In genomic region chrX:153032397-153033118, GRCh38 we compare ENCODE assay signal across 8 cellular contexts. TPM values are rescaled to one million over a fixed set of nuclear protein-coding genes. Genes with fewer than 3 reads are reported as not detected.
DNase-seq lines count a peak whose midpoint lies in the region; ATAC-seq, FAIRE-seq and TF ChIP-seq lines count a peak whose summit lies in the region.

No MANE protein-coding gene starts in this region.

- H3K4me1 ChIP-seq in A549: no peaks in the 10 kb centered on the region
- no peaks in the 10 kb centered on the region for H3K4me1 ChIP-seq in muscle layer of colon (ENCODE audit: insufficient read depth, low read length)

- POLR2A ChIA-PET in A549 (lab: Yijun Ruan, JAX): no interaction called here

- peak overlapping the region; percentile 77 for H3K4me2 ChIP-seq in A549

- DNase-seq in A549 (ENCODE audit: low read depth in 1 of 2, low spot score in 1 of 2): peak; percentile 55 to 77
- DNase-seq in NCI-H748 treated with DMSO at 0.1 percent for 48 hours (lab: John Stamatoyannopoulos, UW): peak; percentile 21
- DNase-seq in activated CD8-positive, alpha-beta memory T cell treated with anti-CD3 and anti-CD28 coated beads, Interleukin-2, amount 50 U/mL, for 24 hours (ENCODE audit: extremely low read depth): peak; percentile 20
- no peak for DNase-seq in epithelial cell of proximal tubule (ENCODE audit: low read depth)
- DNase-seq in stimulated activated CD8-positive, alpha-beta memory T cell treated with anti-CD3 and anti-CD28 coated beads, Interleukin-7, amount 100 ng/mL, for 1 hour (ENCODE audit: low read depth in 2 of 2): peak; percentile 28 to 35

- WGBS in A549 (ENCODE audit: missing lambda C conversion rate): 59% methylated on average over 33 of the region's 64 CpGs

- peak; percentile 88 to 97 for TF ChIP-seq RAD21 in A549 (conservative IDR thresholded peaks at IDR 0.05 in 1 of 2, IDR thresholded peaks at IDR 0.05 in 1 of 2)

- H3K27me3 ChIP-seq in muscle layer of colon (ENCODE audit: control insufficient read depth in 1 of 2, insufficient read depth in 2 of 2, low read length in 2 of 2): peaks cover 0 to 18% of the 10 kb centered on the region in 2 donors

- H3K9me3 ChIP-seq in A549: no peaks in the 10 kb centered on the region; the same call in 2 of the 3 replicates
- no peaks in the 10 kb centered on the region for H3K9me3 ChIP-seq in muscle layer of colon (ENCODE audit: low read length)

- peak overlapping the region; percentile 34; the same call in 2 of the 3 replicates for H3K4me3 ChIP-seq in A549
- peak overlapping the region; percentile 46 for H3K4me3 ChIP-seq in epithelial cell of proximal tubule (ENCODE audit: low read depth, low read length)
- peak overlapping the region; percentile 31 to 52 for H3K4me3 ChIP-seq in muscle layer of colon (ENCODE audit: low read depth in 1 of 2, low read length in 2 of 2)

- TF ChIP-seq POLR2A in A549 (IDR thresholded peaks at IDR 0.05; ENCODE audit: low read length): no peak
- peak; percentile 56 for TF ChIP-seq POLR2A in GM18505 (IDR thresholded peaks at IDR 0.05; ENCODE audit: borderline replicate concordance, extremely low read depth, insufficient read depth, insufficient read length)

- CTCF ChIA-PET in A549 (lab: Yijun Ruan, JAX): interaction anchor here (0.7 to 3.4 kb wide), 53 partner anchors 10 to 915 kb away, joined by 3 to 32 read pairs (median 4); partner anchors contain the start of genes HAUS7 and TREX2

- peak; percentile 80 to 90 for ATAC-seq in A549
- ATAC-seq in GM18505 (IDR thresholded peaks at IDR 0.05; ENCODE audit: unreplicated experiment): peak; percentile 55
- peak; percentile 76 for ATAC-seq in HG03108 (IDR thresholded peaks at IDR 0.05; ENCODE audit: unreplicated experiment)

- no peak overlapping the region for H3K9ac ChIP-seq in muscle layer of colon (ENCODE audit: low read length)

- no peaks in the 10 kb centered on the region for H3K36me3 ChIP-seq in muscle layer of colon (ENCODE audit: insufficient read depth, low read length)

- TF ChIP-seq CTCF in A549 (IDR thresholded peaks at IDR 0.05): peak; percentile 80
- TF ChIP-seq CTCF in epithelial cell of proximal tubule (conservative IDR thresholded peaks at IDR 0.05; ENCODE audit: low read depth, low read length): peak; percentile 63

- H3K27ac ChIP-seq in A549 (peak overlapping the region in 1 of 2 experiments; percentile 44; a peak in 2 of 6 replicates), muscle layer of colon (ENCODE audit: low read depth, low read length) (no peak overlapping the region)

- no peak for FAIRE-seq in A549 (lab: Jason Lieb, UNC)

- TF ChIP-seq EP300 in A549 (IDR thresholded peaks at IDR 0.05): no peak

TF ChIP-seq in A549, 52 proteins besides CTCF, POLR2A, EP300 and RAD21:
- no peak for TF ChIP-seq JUN (IDR thresholded peaks at IDR 0.05)
- TF ChIP-seq SMC3 (IDR thresholded peaks at IDR 0.05): peak; percentile 89
- TF ChIP-seq ESRRA (IDR thresholded peaks at IDR 0.05; ENCODE audit: borderline replicate concordance, low read length): no peak

RNA-seq across cellular contexts. Expression of gene PNMA3, which starts 23.7 kb away (rescaled TPM):
- polyA plus RNA-seq in A549 (2011; rRNA removed): 0.08 and 0.11 TPM in 2 replicates
- 0.13 and 0.16 TPM in 2 replicates for polyA plus RNA-seq in A549 (2012; cell fraction: cytosol; rRNA removed)
- 0.62 and 0.77 TPM in 2 replicates for polyA plus RNA-seq in A549 (2012; cell fraction: nucleus; rRNA removed)
- 0.10 to 0.26 TPM (median 0.16 TPM) in 3 replicates for polyA plus RNA-seq in A549 (2017; fragmentation: RNase III; extraction: RNeasy Plus Mini Kit Qiagen cat#74134 plus additional on column Dnase treatment)
- 0.12 TPM in 1 of 2 replicates, not detected in the other for polyA minus RNA-seq in A549 (2011; rRNA and poly(A)+ RNA removed)
- total RNA-seq in epithelial cell of proximal tubule: 0.22 and 0.69 TPM in 2 replicates

RNA-seq across cellular contexts. Expression of gene PNMA5, which starts 38.6 kb away (rescaled TPM):
- polyA plus RNA-seq in A549 (2011; rRNA removed) (not detected in 2 replicates), A549 (2017; fragmentation: RNase III; extraction: RNeasy Plus Mini Kit Qiagen cat#74134 plus additional on column Dnase treatment) (not detected in 3 replicates)
- polyA plus RNA-seq in A549 (2012; cell fraction: cytosol; rRNA removed): not detected in 2 replicates
- not detected in 2 replicates for polyA plus RNA-seq in A549 (2012; cell fraction: nucleus; rRNA removed)
- not detected in 2 replicates for polyA minus RNA-seq in A549 (2011; rRNA and poly(A)+ RNA removed)
- total RNA-seq in epithelial cell of proximal tubule: not detected in 2 replicates

RNA-seq across cellular contexts. Expression of gene PNMA6A, which starts 39.7 kb away (rescaled TPM):
- polyA plus RNA-seq in A549 (2011; rRNA removed) (0.93 and 1.1 TPM in 2 replicates), A549 (2017; fragmentation: RNase III; extraction: RNeasy Plus Mini Kit Qiagen cat#74134 plus additional on column Dnase treatment) (2.4 to 3.3 TPM (median 2.6 TPM) in 3 replicates)
- polyA plus RNA-seq in A549 (2012; cell fraction: cytosol; rRNA removed): 2.8 and 3.3 TPM in 2 replicates
- 4.9 and 5.3 TPM in 2 replicates for polyA plus RNA-seq in A549 (2012; cell fraction: nucleus; rRNA removed)
- polyA minus RNA-seq in A549 (2011; rRNA and poly(A)+ RNA removed): 0.92 and 0.95 TPM in 2 replicates
- total RNA-seq in epithelial cell of proximal tubule: 2.5 and 3.3 TPM in 2 replicates
